ENCODE assay signal across 8 cellular contexts in the genomic region with DNA sequence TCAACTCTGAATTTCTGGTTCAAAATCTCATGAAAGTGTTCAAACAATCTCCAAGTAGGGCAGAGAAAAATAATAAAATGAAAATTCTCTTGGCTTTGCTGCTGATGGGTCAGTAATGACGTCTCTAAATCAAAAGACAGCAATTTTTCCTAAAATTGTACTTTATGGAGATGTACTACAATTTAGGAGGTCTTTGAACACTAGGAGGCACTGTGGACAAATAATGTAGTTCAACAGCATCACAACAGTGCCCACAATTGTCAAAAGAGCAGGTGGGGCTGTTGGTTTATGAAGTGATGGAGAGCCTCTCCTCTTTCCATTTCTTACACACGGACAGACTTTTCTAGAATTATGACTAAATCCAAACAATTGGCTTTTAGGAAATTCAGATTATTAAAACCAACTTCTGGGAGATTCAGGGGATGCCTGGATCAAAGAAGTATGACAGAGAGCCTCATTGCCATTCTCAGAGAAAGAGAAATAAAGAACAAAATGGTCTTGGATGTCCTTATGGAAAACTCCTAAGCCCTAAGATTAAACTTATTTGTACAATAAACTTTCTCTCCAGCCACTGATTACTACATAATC. TPM values are rescaled to one million over a fixed set of nuclear protein-coding genes. Genes with fewer than 3 reads are reported as not detected.
DNase-seq lines count a peak whose midpoint lies in the region; ATAC-seq and TF ChIP-seq lines count a peak whose summit lies in the region.

No MANE protein-coding gene starts in this region.

- ATAC-seq in left lobe of liver = peak; percentile 92
- no peak for ATAC-seq in HG03175 (IDR thresholded peaks at IDR 0.05; ENCODE audit: unreplicated experiment)

- DNase-seq in activated naive CD4-positive, alpha-beta T cell treated with Interleukin-2 at 50 U/mL for 16 hours = peak; percentile 15
- no peak for DNase-seq in activated naive CD4-positive, alpha-beta T cell treated with anti-CD3 and anti-CD28 coated beads, Interleukin-2, amount 50 U/mL, for 16 hours
- DNase-seq in MM.1S (peak; percentile 82), Peyer's patch (no peak), cerebellar cortex (ENCODE audit: low spot score) (peak; percentile 71), left lobe of liver (ENCODE audit: low spot score) (no peak), tibial nerve (ENCODE audit: low spot score in 2 of 2) (peak in 1 of 2 donors; percentile 86)

- TF ChIP-seq EP300 in tibial nerve (IDR thresholded peaks at IDR 0.05) = peak in 1 of 2 donors; percentile 25

- 2 to 6% methylated on average over 2 of the region's 2 CpGs for WGBS in tibial nerve, 2 donors

- peaks cover 5% of the 10 kb centered on the region; the same call in 1 of the 2 replicates for H3F3A ChIP-seq in MM.1S (ENCODE audit: insufficient read depth, low read length)

- H3K9ac ChIP-seq in MM.1S (ENCODE audit: low read length) = no peak overlapping the region

- H3K27me3 ChIP-seq in MM.1S (replicated peaks; ENCODE audit: insufficient read depth, low read length) = no peaks in the 10 kb centered on the region
- H3K27me3 ChIP-seq in Peyer's patch = no peaks in the 10 kb centered on the region
- no peaks in the 10 kb centered on the region for H3K27me3 ChIP-seq in tibial nerve

- TF ChIP-seq CTCF in MM.1S (IDR thresholded peaks at IDR 0.05; ENCODE audit: low read length) (peak; percentile 71), Peyer's patch (IDR thresholded peaks at IDR 0.05) (peak; percentile 20 to 85 (median 76)), tibial nerve (IDR thresholded peaks at IDR 0.05) (peak; percentile 46 to 83 (median 50))

- H4K20me1 ChIP-seq in MM.1S (ENCODE audit: insufficient read depth, low read length) = no peaks in the 10 kb centered on the region

- no peak overlapping the region for H2AFZ ChIP-seq in MM.1S (ENCODE audit: low read length)

- H3K79me2 ChIP-seq in MM.1S (ENCODE audit: low read length) = no peaks in the 10 kb centered on the region

- H3K36me3 ChIP-seq in MM.1S (replicated peaks; ENCODE audit: insufficient read depth, low read length) = peaks cover 25% of the 10 kb centered on the region
- H3K36me3 ChIP-seq in Peyer's patch = peaks cover 0 to 98% (median 0%) of the 10 kb centered on the region in 3 donors
- H3K36me3 ChIP-seq in tibial nerve = peaks cover 10 to 100% (median 39%) of the 10 kb centered on the region in 3 donors

- H3K4me3 ChIP-seq in MM.1S (ENCODE audit: low read length) = no peak overlapping the region
- H3K4me3 ChIP-seq in Peyer's patch = no peak overlapping the region
- H3K4me3 ChIP-seq in tibial nerve = no peak overlapping the region

- H3K9me3 ChIP-seq in MM.1S (replicated peaks; ENCODE audit: insufficient read depth, low read length) (no peaks in the 10 kb centered on the region), Peyer's patch (no peaks in the 10 kb centered on the region), tibial nerve (no peaks in the 10 kb centered on the region)

- H3K4me1 ChIP-seq in MM.1S (ENCODE audit: low read length) = no peaks in the 10 kb centered on the region
- H3K4me1 ChIP-seq in Peyer's patch = no peaks in the 10 kb centered on the region
- H3K4me1 ChIP-seq in tibial nerve = peaks cover 0 to 6% (median 0%) of the 10 kb centered on the region in 4 donors

- TF ChIP-seq POLR2A in Peyer's patch (IDR thresholded peaks at IDR 0.05) = no peak
- TF ChIP-seq POLR2A in tibial nerve (IDR thresholded peaks at IDR 0.05) = no peak

- no peaks in the 10 kb centered on the region for H3K9me2 ChIP-seq in MM.1S (replicated peaks; ENCODE audit: insufficient read depth, low read length)

- H3K27ac ChIP-seq in MM.1S (ENCODE audit: low read length) (no peak overlapping the region), Peyer's patch (no peak overlapping the region), tibial nerve (peak overlapping the region in 1 of 4 donors; percentile 23)

- H3K4me2 ChIP-seq in MM.1S (ENCODE audit: low read depth, low read length) = no peak overlapping the region

RNA-seq across cellular contexts. Expression of a gene that starts 23.8 kb away (rescaled TPM):
- total RNA-seq in Peyer's patch (100 to 1,000 TPM in 1 of 4 donors, 10 to 100 TPM in 3; 33.5 to 120 (median 64.4) TPM), left lobe of liver (12.1 TPM), tibial nerve (100 to 1,000 TPM in 2 of 4 donors, 10 to 100 TPM in 2; 73.8 to 128 (median 109) TPM)

RNA-seq across cellular contexts. Expression of a gene that starts 38.8 kb away (rescaled TPM):
- total RNA-seq in Peyer's patch (1 to 10 TPM in 3 of 4 donors, under 1 TPM in 1; 0.35 to 5.0 (median 1.3) TPM), left lobe of liver (0.93 TPM), tibial nerve (10 to 100 TPM in 2 of 4 donors, 1 to 10 TPM in 2; 6.3 to 21.0 (median 12.6) TPM)

RNA-seq across cellular contexts. Expression of a gene that starts 39.4 kb away (rescaled TPM):
- 1 to 10 TPM in 1 of 4 donors, under 1 TPM in 1, not detected in 2; 0.40 to 2.8 TPM for total RNA-seq in Peyer's patch
- total RNA-seq in left lobe of liver = 0.13 TPM
- 10 to 100 TPM in 1 of 4 donors, 1 to 10 TPM in 3; 3.7 to 11.1 (median 7.1) TPM for total RNA-seq in tibial nerve

RNA-seq across cellular contexts. Expression of a gene that starts 39.9 kb away (rescaled TPM):
- total RNA-seq in Peyer's patch (1 to 10 TPM; 2.3 to 9.9 (median 4.3) TPM), left lobe of liver (3.4 TPM), tibial nerve (100 to 1,000 TPM in 1 of 4 donors, 10 to 100 TPM in 3; 32.6 to 113 (median 51.4) TPM)

RNA-seq across cellular contexts. Expression of a gene that starts 44.3 kb away (rescaled TPM):
- total RNA-seq in Peyer's patch (10 to 100 TPM in 2 of 4 donors, 1 to 10 TPM in 2; 3.5 to 14.0 (median 10.8) TPM), left lobe of liver (27.6 TPM), tibial nerve (10 to 100 TPM; 32.4 to 57.7 (median 46.1) TPM)

Comparison
In these comparisons a context has a peak if more than half of its experiments do, and no peak if none do; other contexts are left out.
1. DNase-seq: peak in activated naive CD4-positive, alpha-beta T cell treated with Interleukin-2 at 50 U/mL for 16 hours (single experiment), MM.1S (single experiment) and cerebellar cortex (single experiment); none in activated naive CD4-positive, alpha-beta T cell treated with anti-CD3 and anti-CD28 coated beads, Interleukin-2, amount 50 U/mL, for 16 hours (single experiment), Peyer's patch (0 of 3) and left lobe of liver (single experiment).
2. Peak in every context shown above with its lines, with median percentiles within 50 percentile points of each other: CTCF ChIP-seq.